ENCODE assay signal across 14 cellular contexts in the genomic region with DNA sequence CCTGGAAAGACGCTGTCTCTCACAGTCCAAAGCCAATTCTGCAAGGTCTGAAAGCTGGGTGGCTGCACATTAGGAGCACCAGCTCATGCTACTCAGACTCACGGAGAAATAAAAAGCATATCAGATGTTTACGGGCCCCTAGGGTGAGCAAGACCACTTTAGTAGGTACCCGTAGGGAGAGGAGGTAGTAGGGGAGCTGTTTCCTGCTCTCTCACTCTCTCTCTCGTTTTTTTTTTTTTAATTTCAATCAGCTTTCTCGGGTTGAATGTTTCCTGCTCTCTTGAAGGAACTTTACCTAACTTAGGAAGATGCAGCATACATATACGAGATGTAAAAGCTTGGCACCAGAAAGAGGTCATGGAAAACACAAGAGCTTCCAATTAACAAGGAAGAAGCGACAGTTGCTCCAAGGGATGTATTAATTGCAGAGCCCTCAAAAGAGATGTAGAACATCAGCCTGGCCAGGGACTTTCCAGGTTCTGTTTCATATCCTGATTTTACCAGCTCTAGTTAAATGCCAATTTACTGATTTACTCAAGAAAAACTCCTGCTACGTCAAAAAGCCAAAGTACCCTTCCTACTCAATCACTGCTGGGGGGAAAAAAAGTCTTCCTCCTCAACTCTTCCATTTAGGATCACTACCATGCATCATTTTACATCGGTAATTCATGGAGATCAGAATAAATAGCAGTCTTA. TPM values are rescaled to one million over a fixed set of nuclear protein-coding genes. Genes with fewer than 3 reads are reported as not detected.
DNase-seq lines count a peak whose midpoint lies in the region; ATAC-seq and TF ChIP-seq lines count a peak whose summit lies in the region.
"Had no signal": no experiment of that assay in that cellular context is flagged by ENCODE, and none has a peak within 500 bp of the region (broad histone marks: within the 10 kb centered on the region; RNA-seq: fewer than 3 reads in every experiment).

No MANE protein-coding gene starts in this region.

- H3K4me1 Mint-ChIP-seq in activated T-cell treated with anti-CD3 and anti-CD28 coated beads, Interleukin-2, amount 50 U/mL, for 72 hours (ENCODE audit: low read depth) = peaks cover 38% of the 10 kb centered on the region
- peaks cover 19 to 21% (median 20%) of the 10 kb centered on the region in 3 donors for H3K4me1 Mint-ChIP-seq in IgD-negative memory B cell
- H3K4me1 Mint-ChIP-seq in stimulated activated memory B cell treated with anti-CD40 and anti-IgM and Interleukin-4, amounts not matched to agents 10 μg/mL and 1 μg/mL and 100 μg/mL, for 72 hours = peaks cover 38% of the 10 kb centered on the region

- H3K27me3 ChIP-seq in dorsolateral prefrontal cortex = peaks cover 0 to 77% (median 21%) of the 10 kb centered on the region in 45 donors

- H3K27ac Mint-ChIP-seq in activated T-cell treated with anti-CD3 and anti-CD28 coated beads, Interleukin-2, amount 50 U/mL, for 72 hours = no peak overlapping the region
- H3K27ac Mint-ChIP-seq in IgD-negative memory B cell = peak overlapping the region in 2 of 3 donors; percentile 1 to 3
- H3K27ac Mint-ChIP-seq in stimulated activated memory B cell treated with anti-CD40 and anti-IgM and Interleukin-4, amounts not matched to agents 10 μg/mL and 1 μg/mL and 100 μg/mL, for 72 hours = peak overlapping the region; percentile 85

- intact Hi-C loops in dorsolateral prefrontal cortex (cut with DNase I) = no loop called here

- ATAC-seq in activated T-cell treated with anti-CD3 and anti-CD28 coated beads, Interleukin-2, amount 50 U/mL, for 72 hours (replicated peaks in 1 of 2) = peak; percentile 24 to 31
- ATAC-seq in stimulated activated memory B cell treated with anti-CD40 and anti-IgM and Interleukin-4, amounts not matched to agents 10 μg/mL and 1 μg/mL and 100 μg/mL, for 72 hours = peak; percentile 77
- ATAC-seq in GM21737 (IDR thresholded peaks at IDR 0.05; ENCODE audit: unreplicated experiment) = no peak
- ATAC-seq in HG02852 (IDR thresholded peaks at IDR 0.05; ENCODE audit: unreplicated experiment) = no peak

- H3K4me3 ChIP-seq in dorsolateral prefrontal cortex = peak overlapping the region in 32 of 59 donors; percentile 38 to 74 (median 57)

- peaks cover 79% of the 10 kb centered on the region for H3K27me3 Mint-ChIP-seq in activated T-cell treated with anti-CD3 and anti-CD28 coated beads, Interleukin-2, amount 50 U/mL, for 72 hours (ENCODE audit: low read depth)
- peaks cover 36% of the 10 kb centered on the region for H3K27me3 Mint-ChIP-seq in IgD-negative memory B cell
- peaks cover 21% of the 10 kb centered on the region for H3K27me3 Mint-ChIP-seq in stimulated activated memory B cell treated with anti-CD40 and anti-IgM and Interleukin-4, amounts not matched to agents 10 μg/mL and 1 μg/mL and 100 μg/mL, for 72 hours

- H3K9me3 Mint-ChIP-seq in activated T-cell treated with anti-CD3 and anti-CD28 coated beads, Interleukin-2, amount 50 U/mL, for 72 hours = peaks cover 0 to under 1% of the 10 kb centered on the region in 2 donors
- peaks cover 0 to 3% (median 0%) of the 10 kb centered on the region in 3 donors for H3K9me3 Mint-ChIP-seq in IgD-negative memory B cell
- H3K9me3 Mint-ChIP-seq in stimulated activated memory B cell treated with anti-CD40 and anti-IgM and Interleukin-4, amounts not matched to agents 10 μg/mL and 1 μg/mL and 100 μg/mL, for 72 hours = no peaks in the 10 kb centered on the region

- peak overlapping the region; percentile 82 to 86 for H3K4me3 Mint-ChIP-seq in activated T-cell treated with anti-CD3 and anti-CD28 coated beads, Interleukin-2, amount 50 U/mL, for 72 hours
- H3K4me3 Mint-ChIP-seq in IgD-negative memory B cell = peak overlapping the region; percentile 53 to 80 (median 74)
- peak overlapping the region; percentile 80 for H3K4me3 Mint-ChIP-seq in stimulated activated memory B cell treated with anti-CD40 and anti-IgM and Interleukin-4, amounts not matched to agents 10 μg/mL and 1 μg/mL and 100 μg/mL, for 72 hours

- no peak for DNase-seq in activated T-cell treated with anti-CD3 and anti-CD28 coated beads, Interleukin-2, amount 50 U/mL, for 72 hours
- no peak for DNase-seq in activated T-cell treated with anti-CD3 and anti-CD28 coated beads, Interleukin-2, amount 50 U/mL, for 48 hours
- DNase-seq in dorsolateral prefrontal cortex (no peak), NCI-H1092 (lab: John Stamatoyannopoulos, UW) (no peak)
- DNase-seq: GDM1, KBM-7, NCI-H2081 had no signal

- no peak for TF ChIP-seq CTCF in dorsolateral prefrontal cortex (IDR thresholded peaks at IDR 0.05 in 54 of 56, conservative IDR thresholded peaks at IDR 0.05 in 2 of 56; ENCODE audit: low read depth in 1 of 56, partially characterized antibody in 56 of 56)

- peak overlapping the region in 2 of 59 donors; percentile 60 to 71 for H3K27ac ChIP-seq in dorsolateral prefrontal cortex

- H3K36me3 Mint-ChIP-seq in activated T-cell treated with anti-CD3 and anti-CD28 coated beads, Interleukin-2, amount 50 U/mL, for 72 hours (ENCODE audit: insufficient read depth in 2 of 2) = no peaks in the 10 kb centered on the region
- no peaks in the 10 kb centered on the region for H3K36me3 Mint-ChIP-seq in IgD-negative memory B cell
- H3K36me3 Mint-ChIP-seq in stimulated activated memory B cell treated with anti-CD40 and anti-IgM and Interleukin-4, amounts not matched to agents 10 μg/mL and 1 μg/mL and 100 μg/mL, for 72 hours = no peaks in the 10 kb centered on the region

RNA-seq across cellular contexts. Expression of a gene that starts 3.1 kb away (rescaled TPM):
- under 1 TPM in 1 of 2 donors, not detected in 1; 0.46 TPM for total RNA-seq in activated T-cell treated with anti-CD3 and anti-CD28 coated beads, Interleukin-2, amount 50 U/mL, for 72 hours
- not detected for polyA plus RNA-seq in IgD-negative memory B cell
- 1 to 10 TPM in 1 of 120 experiments, under 1 TPM in 23, not detected in 96; 0.30 to 1.4 (median 0.50) TPM for total RNA-seq in dorsolateral prefrontal cortex
- total RNA-seq: glomerular endothelial cell, left lobe of liver, osteoblast had no signal

RNA-seq across cellular contexts. Expression of a gene that starts 45.2 kb away (rescaled TPM):
- total RNA-seq in activated T-cell treated with anti-CD3 and anti-CD28 coated beads, Interleukin-2, amount 50 U/mL, for 72 hours = not detected
- not detected for polyA plus RNA-seq in IgD-negative memory B cell
- not detected for total RNA-seq in dorsolateral prefrontal cortex
- total RNA-seq: glomerular endothelial cell, left lobe of liver, osteoblast had no signal

RNA-seq across cellular contexts. Expression of a gene that starts 50.1 kb away (rescaled TPM):
- total RNA-seq in activated T-cell treated with anti-CD3 and anti-CD28 coated beads, Interleukin-2, amount 50 U/mL, for 72 hours = not detected
- polyA plus RNA-seq in IgD-negative memory B cell = not detected
- not detected for total RNA-seq in dorsolateral prefrontal cortex
- total RNA-seq: glomerular endothelial cell, left lobe of liver, osteoblast had no signal

RNA-seq across cellular contexts. Expression of a gene that starts 59.4 kb away (rescaled TPM):
- not detected for total RNA-seq in activated T-cell treated with anti-CD3 and anti-CD28 coated beads, Interleukin-2, amount 50 U/mL, for 72 hours
- polyA plus RNA-seq in IgD-negative memory B cell = not detected
- not detected for total RNA-seq in dorsolateral prefrontal cortex
- total RNA-seq: glomerular endothelial cell, left lobe of liver, osteoblast had no signal

Comparison
In these comparisons a context has a peak if more than half of its experiments do, and no peak if none do; other contexts are left out.
1. ATAC-seq: peak in activated T-cell treated with anti-CD3 and anti-CD28 coated beads, Interleukin-2, amount 50 U/mL, for 72 hours (2 of 2) and stimulated activated memory B cell treated with anti-CD40 and anti-IgM and Interleukin-4, amounts not matched to agents 10 μg/mL and 1 μg/mL and 100 μg/mL, for 72 hours (single experiment); none in GM21737 (single experiment) and HG02852 (single experiment).
2. Peak in every context shown above with its lines, with median percentiles within 50 percentile points of each other: H3K4me3 Mint-ChIP-seq.